In genomic region chr9:79579624-79580023, GRCh38 we compare ENCODE assay signal across 20 cellular contexts. TPM values are rescaled to one million over a fixed set of nuclear protein-coding genes. Genes with fewer than 3 reads are reported as not detected.
A peak's percentile ranks its signal among the peaks of the same experiment; 100 is the strongest.
DNase-seq lines count a peak whose midpoint lies in the region; ATAC-seq and TF ChIP-seq lines count a peak whose summit lies in the region.
"Had no signal": no experiment of that assay in that cellular context is flagged by ENCODE, and none has a peak within 500 bp of the region (broad histone marks: within the 10 kb centered on the region; RNA-seq: fewer than 3 reads in every experiment).

No MANE protein-coding gene starts in this region.

- TF ChIP-seq POLR2A in heart left ventricle (IDR thresholded peaks at IDR 0.05), result no peak

- POLR2A ChIA-PET in naive thymus-derived CD4-positive, alpha-beta T cell (lab: Charles Lee), result interaction anchor here (1.0 to 1.4 kb wide), 3 partner anchors 8 to 13 kb away, joined by 3 to 8 read pairs (median 5); partner anchors contain the start of gene TLE4

- H3K27ac Mint-ChIP-seq in naive thymus-derived CD4-positive, alpha-beta T cell, result peak overlapping the region in 5 of 9 donors; percentile 11 to 92 (median 63)
- H3K27ac Mint-ChIP-seq in osteocyte (ENCODE audit: unreplicated experiment), result peak overlapping the region; percentile 89

- peaks cover 73 to 100% (median 96%) of the 10 kb centered on the region in 7 donors for H3K4me1 Mint-ChIP-seq in naive thymus-derived CD4-positive, alpha-beta T cell
- H3K4me1 Mint-ChIP-seq in osteocyte (ENCODE audit: unreplicated experiment), result peaks cover 81% of the 10 kb centered on the region

- CTCF ChIA-PET in naive thymus-derived CD4-positive, alpha-beta T cell (lab: Charles Lee), result no interaction called here

- H3K27me3 Mint-ChIP-seq in naive thymus-derived CD4-positive, alpha-beta T cell, result no peaks in the 10 kb centered on the region
- no peaks in the 10 kb centered on the region for H3K27me3 Mint-ChIP-seq in osteocyte (ENCODE audit: unreplicated experiment)
- H3K27me3 Mint-ChIP-seq: B cell; CD4-positive, alpha-beta T cell had no signal

- 86 to 92% (median 91%) methylated on average over 2 of the region's 2 CpGs for WGBS in heart left ventricle, 4 donors

- peak overlapping the region; percentile 61 to 93 (median 85); a peak in 21 of 22 replicates for H3K4me2 ChIP-seq in BLaER1 treated with 17β-estradiol and CSF1 and Interleukin-3, amounts not matched to agents 10 nM and 100 nM

- no peaks in the 10 kb centered on the region for H3K27me3 ChIP-seq in BLaER1 treated with 17β-estradiol and CSF1 and Interleukin-3, amounts not matched to agents 10 nM and 100 nM
- no peaks in the 10 kb centered on the region for H3K27me3 ChIP-seq in naive thymus-derived CD4-positive, alpha-beta T cell (ENCODE audit: control insufficient read depth in 2 of 2, insufficient read depth in 2 of 2, low read length in 2 of 2)
- H3K27me3 ChIP-seq in heart left ventricle, result no peaks in the 10 kb centered on the region

- TF ChIP-seq CTCF in osteocyte (IDR thresholded peaks at IDR 0.05) (no peak), heart left ventricle (IDR thresholded peaks at IDR 0.05) (no peak)

- DNase-seq in SK-N-DZ (ENCODE audit: low spot score) (peak; percentile 38), osteocyte (ENCODE audit: extremely low spot score, unreplicated experiment) (no peak), pons (ENCODE audit: low spot score) (no peak), heart left ventricle (no peak), NCI-H1417 treated with DMSO at 0.1 percent for 48 hours (lab: John Stamatoyannopoulos, UW) (no peak)
- no peak for DNase-seq in naive thymus-derived CD4-positive, alpha-beta T cell
- DNase-seq in stimulated activated naive CD4-positive, alpha-beta T cell (lab: John Stamatoyannopoulos, UW), result no peak
- DNase-seq: CD4-positive, alpha-beta T cell; H7; IMR-90; KG1; MM.1S; NCI-H1694 treated with DMSO at 0.1 percent for 48 hours; NCI-H2171 treated with DMSO at 0.1 percent for 48 hours; NCI-H345; NCI-H510A treated with DMSO at 0.1 percent for 48 hours; NCI-H748 treated with DMSO at 0.1 percent for 48 hours; SIG-M5 had no signal

- no peaks in the 10 kb centered on the region for H3K9me3 Mint-ChIP-seq in naive thymus-derived CD4-positive, alpha-beta T cell
- H3K9me3 Mint-ChIP-seq in osteocyte (ENCODE audit: unreplicated experiment), result no peaks in the 10 kb centered on the region
- H3K9me3 Mint-ChIP-seq: CD4-positive, alpha-beta T cell had no signal

- H3K4me3 ChIP-seq in BLaER1 treated with 17β-estradiol and CSF1 and Interleukin-3, amounts not matched to agents 10 nM and 100 nM, result no peak overlapping the region
- H3K4me3 ChIP-seq in naive thymus-derived CD4-positive, alpha-beta T cell (ENCODE audit: low read length), result no peak overlapping the region
- H3K4me3 ChIP-seq in heart left ventricle, result no peak overlapping the region

- peaks cover 0 to 21% (median 0%) of the 10 kb centered on the region in 5 donors for H3K36me3 Mint-ChIP-seq in naive thymus-derived CD4-positive, alpha-beta T cell
- H3K36me3 Mint-ChIP-seq in osteocyte (ENCODE audit: unreplicated experiment), result peaks cover 36% of the 10 kb centered on the region

- H3K36me3 ChIP-seq in BLaER1 treated with 17β-estradiol and CSF1 and Interleukin-3, amounts not matched to agents 10 nM and 100 nM, result peaks cover 14 to 85% (median 45%) of the 10 kb centered on the region in 11 experiments; a peak in 20 of 22 replicates
- no peaks in the 10 kb centered on the region for H3K36me3 ChIP-seq in naive thymus-derived CD4-positive, alpha-beta T cell (ENCODE audit: control insufficient read depth in 2 of 3, insufficient read depth in 3 of 3, low read length in 3 of 3)
- H3K36me3 ChIP-seq in heart left ventricle, result peaks cover 0 to 5% (median 0%) of the 10 kb centered on the region in 9 donors

- H3K9ac ChIP-seq in BLaER1 treated with 17β-estradiol and CSF1 and Interleukin-3, amounts not matched to agents 10 nM and 100 nM, result no peak overlapping the region

- H3K27ac ChIP-seq in BLaER1 treated with 17β-estradiol and CSF1 and Interleukin-3, amounts not matched to agents 10 nM and 100 nM, result no peak overlapping the region
- H3K27ac ChIP-seq in naive thymus-derived CD4-positive, alpha-beta T cell (ENCODE audit: low read depth, low read length), result no peak overlapping the region
- no peak overlapping the region for H3K27ac ChIP-seq in heart left ventricle

- H3K9me3 ChIP-seq in BLaER1 treated with 17β-estradiol and CSF1 and Interleukin-3, amounts not matched to agents 10 nM and 100 nM (replicated peaks in 1 of 11), result no peaks in the 10 kb centered on the region
- no peaks in the 10 kb centered on the region for H3K9me3 ChIP-seq in naive thymus-derived CD4-positive, alpha-beta T cell (ENCODE audit: control insufficient read depth in 2 of 3, low read length in 3 of 3)
- no peaks in the 10 kb centered on the region for H3K9me3 ChIP-seq in heart left ventricle

- H3K4me3 Mint-ChIP-seq in naive thymus-derived CD4-positive, alpha-beta T cell, result peak overlapping the region in 1 of 10 donors; percentile 14
- no peak overlapping the region for H3K4me3 Mint-ChIP-seq in osteocyte (ENCODE audit: unreplicated experiment)
- H3K4me3 Mint-ChIP-seq: B cell had no signal

- H4K20me1 ChIP-seq in BLaER1 treated with 17β-estradiol and CSF1 and Interleukin-3, amounts not matched to agents 10 nM and 100 nM, result peaks cover 33 to 100% (median 84%) of the 10 kb centered on the region in 11 experiments

- intact Hi-C loops in naive thymus-derived CD4-positive, alpha-beta T cell (cut with micrococcal nuclease), result loop anchor here in 1 of 2 donors (10.0 kb wide), 1 partner anchor 1505 kb away; no protein-coding TSS in a partner anchor
- intact Hi-C loops in heart left ventricle (cut with DNase I), result loop anchor here in 5 of 10 donors (5.0 to 10.0 kb wide), 3 partner anchors 83 to 135 kb away; no protein-coding TSS in a partner anchor

- H3K4me1 ChIP-seq in BLaER1 treated with 17β-estradiol and CSF1 and Interleukin-3, amounts not matched to agents 10 nM and 100 nM, result peaks cover 81 to 100% (median 93%) of the 10 kb centered on the region in 10 experiments
- H3K4me1 ChIP-seq in naive thymus-derived CD4-positive, alpha-beta T cell (ENCODE audit: control insufficient read depth in 2 of 2, insufficient read depth in 2 of 2, low read length in 2 of 2), result peaks cover 57 to 63% of the 10 kb centered on the region in 2 donors
- peaks cover 0 to 88% (median 50%) of the 10 kb centered on the region in 12 donors for H3K4me1 ChIP-seq in heart left ventricle

- ATAC-seq in naive thymus-derived CD4-positive, alpha-beta T cell, result no peak
- ATAC-seq in heart left ventricle, result no peak

RNA-seq across cellular contexts. Expression of gene TLE4, which starts 7.9 kb away (rescaled TPM):
- polyA plus RNA-seq in SK-N-DZ (2014; cell fraction: cytosol; rRNA removed), result 68.9 and 74.0 TPM in 2 replicates
- 50.8 and 52.3 TPM in 2 replicates for polyA plus RNA-seq in SK-N-DZ (2014; cell fraction: nucleus; rRNA removed)
- total RNA-seq in naive thymus-derived CD4-positive, alpha-beta T cell, result 100 to 1,000 TPM in 4 of 5 experiments, 10 to 100 TPM in 1; 21.0 to 196 (median 106) TPM
- polyA plus RNA-seq in naive thymus-derived CD4-positive, alpha-beta T cell, result 10 to 100 TPM; 28.1 to 29.7 TPM
- total RNA-seq in osteocyte (102 and 115 TPM in 2 replicates), heart left ventricle (10 to 100 TPM in 8 of 9 donors, 1 to 10 TPM in 1; 8.4 to 23.9 (median 16.7) TPM)
- polyA plus RNA-seq in heart left ventricle, result 1 to 10 TPM; 3.7 to 7.7 TPM
